In genomic region chr7:92635538-92635937, GRCh38 we compare ENCODE assay signal across 9 cellular contexts. TPM values are rescaled to one million over a fixed set of nuclear protein-coding genes. Genes with fewer than 3 reads are reported as not detected.
DNase-seq lines count a peak whose midpoint lies in the region; ATAC-seq and TF ChIP-seq lines count a peak whose summit lies in the region.
"Had no signal": no experiment of that assay in that cellular context is flagged by ENCODE, and none has a peak within 500 bp of the region (broad histone marks: within the 10 kb centered on the region; RNA-seq: fewer than 3 reads in every experiment).

No MANE protein-coding gene starts in this region.

- H3K27me3 ChIP-seq in DND-41 (ENCODE audit: insufficient read depth, low read length, poor library complexity), result no peaks in the 10 kb centered on the region
- no peaks in the 10 kb centered on the region for H3K27me3 ChIP-seq in ascending aorta
- H3K27me3 ChIP-seq in neural progenitor cell, result no peaks in the 10 kb centered on the region

- H3K4me3 Mint-ChIP-seq in neural progenitor cell, result no peak overlapping the region

- no peak overlapping the region for H2AFZ ChIP-seq in DND-41 (ENCODE audit: low read depth, low read length)
- no peak overlapping the region for H2AFZ ChIP-seq in neural progenitor cell (replicated peaks)

- no peaks in the 10 kb centered on the region for H3K9me3 Mint-ChIP-seq in neural progenitor cell

- H3F3A ChIP-seq in neural progenitor cell (ENCODE audit: low read depth), result no peaks in the 10 kb centered on the region

- H3K4me2 ChIP-seq in DND-41 (ENCODE audit: insufficient read depth, low read length) (0 out of 2 replicates have a peak overlapping the region, but pooled peaks have one; percentile 43), neural progenitor cell (no peak overlapping the region)

- H3K27ac ChIP-seq in DND-41 (ENCODE audit: low read length), result peak overlapping the region; percentile 99
- peak overlapping the region; percentile 5 to 43 for H3K27ac ChIP-seq in ascending aorta
- H3K27ac ChIP-seq in neural progenitor cell, result no peak overlapping the region

- DNase-seq in DND-41 (no peak), Kasumi-1 (lab: John Stamatoyannopoulos, UW) (peak; percentile 58 to 66), ascending aorta (ENCODE audit: low spot score in 2 of 2) (no peak), neural progenitor cell (ENCODE audit: low spot score) (no peak), NCI-H2081 treated with DMSO at 0.1 percent for 48 hours (lab: John Stamatoyannopoulos, UW) (no peak), NCI-H748 treated with DMSO at 0.1 percent for 48 hours (lab: John Stamatoyannopoulos, UW) (no peak), GM13976 (ENCODE audit: low spot score) (no peak)
- DNase-seq: NCI-H1930 had no signal

- intact Hi-C loops in ascending aorta (cut with DNase I), result no loop called here

- H3K79me2 ChIP-seq in DND-41 (ENCODE audit: insufficient read depth, low read length), result peaks cover 88% of the 10 kb centered on the region
- H3K79me2 ChIP-seq in neural progenitor cell (ENCODE audit: low read depth), result no peaks in the 10 kb centered on the region

- in situ Hi-C loops in GM13976 (cut with MboI; ENCODE audit: low sequenced_read_pairs, unreplicated experiment), result loop anchor here (10.0 kb wide), 1 partner anchor 179 kb away; no protein-coding TSS in a partner anchor

- H4K20me1 ChIP-seq in DND-41 (ENCODE audit: insufficient read depth, low read length) (no peaks in the 10 kb centered on the region), neural progenitor cell (ENCODE audit: low read depth) (no peaks in the 10 kb centered on the region)

- no peak for TF ChIP-seq CTCF in DND-41 (IDR thresholded peaks at IDR 0.05; ENCODE audit: borderline replicate concordance, extremely low read depth, low read length, poor library complexity, severe bottlenecking)
- TF ChIP-seq CTCF in ascending aorta (IDR thresholded peaks at IDR 0.05), result no peak
- no peak for TF ChIP-seq CTCF in neural progenitor cell (IDR thresholded peaks at IDR 0.05)
- no peak for TF ChIP-seq CTCF in GM13976 (IDR thresholded peaks at IDR 0.05; ENCODE audit: borderline replicate concordance, control extremely low read depth, extremely low read depth, insufficient read depth, missing control alignments)

- no peaks in the 10 kb centered on the region for H3K27me3 Mint-ChIP-seq in neural progenitor cell (ENCODE audit: insufficient read depth, low read depth)

- no peaks in the 10 kb centered on the region for H3K9me3 ChIP-seq in DND-41 (ENCODE audit: insufficient read depth, low read length, severe bottlenecking)
- no peaks in the 10 kb centered on the region for H3K9me3 ChIP-seq in ascending aorta
- H3K9me3 ChIP-seq in neural progenitor cell (ENCODE audit: low read depth), result no peaks in the 10 kb centered on the region

- H3K36me3 Mint-ChIP-seq in neural progenitor cell, result peaks cover 11% of the 10 kb centered on the region

- H3K4me3 ChIP-seq in DND-41 (ENCODE audit: low read depth in 1 of 2, low read length in 2 of 2) (no peak overlapping the region), ascending aorta (no peak overlapping the region), neural progenitor cell (no peak overlapping the region)

- H3K4me1 ChIP-seq in DND-41 (ENCODE audit: insufficient read depth, low read length) (peaks cover 97% of the 10 kb centered on the region), ascending aorta (peaks cover 0 to 38% of the 10 kb centered on the region in 2 donors), neural progenitor cell (no peaks in the 10 kb centered on the region)

- peak overlapping the region; percentile 40 for H3K27ac Mint-ChIP-seq in neural progenitor cell

- H3K4me1 Mint-ChIP-seq in neural progenitor cell, result peaks cover 27% of the 10 kb centered on the region

- H3K9ac ChIP-seq in DND-41 (ENCODE audit: low read depth, low read length) (peak overlapping the region; percentile 39), neural progenitor cell (no peak overlapping the region)

- no peak for ATAC-seq in DND-41 (ENCODE audit: insufficient read depth, low read depth)
- no peak for ATAC-seq in HG02759 (IDR thresholded peaks at IDR 0.05; ENCODE audit: unreplicated experiment)

- peaks cover 37% of the 10 kb centered on the region for H3K36me3 ChIP-seq in DND-41 (ENCODE audit: insufficient read depth, low read length)
- H3K36me3 ChIP-seq in ascending aorta, result no peaks in the 10 kb centered on the region
- H3K36me3 ChIP-seq in neural progenitor cell, result no peaks in the 10 kb centered on the region

RNA-seq across cellular contexts. Expression of gene FAM133B, which starts 45.3 kb away (rescaled TPM):
- total RNA-seq in ascending aorta, result 0.64 TPM
- total RNA-seq in neural progenitor cell (ENCODE audit: low replicate concordance), result 47.5 and 69.9 TPM in 2 replicates

Comparison
In these comparisons a context has a peak if more than half of its experiments do, and no peak if none do; other contexts are left out.
1. DNase-seq: peak in Kasumi-1 (2 of 2); none in DND-41 (single experiment), ascending aorta (0 of 2), neural progenitor cell (single experiment), NCI-H2081 treated with DMSO at 0.1 percent for 48 hours (single experiment), NCI-H748 treated with DMSO at 0.1 percent for 48 hours (single experiment) and GM13976 (single experiment).
2. RNA of gene FAM133B, which starts 45.3 kb away (total RNA-seq): 47.5 to 69.9 TPM in neural progenitor cell; 0.64 TPM in ascending aorta (single experiment); every median in the first group is over 10 times any median in the second.